Comparison of ENCODE assay signal across 10 cellular contexts in genomic region chr12:53579545-53579955, GRCh38. TPM values are rescaled to one million over a fixed set of nuclear protein-coding genes. Genes with fewer than 3 reads are reported as not detected.
DNase-seq lines count a peak whose midpoint lies in the region; ATAC-seq and TF ChIP-seq lines count a peak whose summit lies in the region.
"Had no signal": no experiment of that assay in that cellular context is flagged by ENCODE, and none has a peak within 500 bp of the region (broad histone marks: within the 10 kb centered on the region; RNA-seq: fewer than 3 reads in every experiment).

No MANE protein-coding gene starts in this region.

- H3K9me3 ChIP-seq in left lung (no peaks in the 10 kb centered on the region), SJCRH30 (replicated peaks) (no peaks in the 10 kb centered on the region)

- ATAC-seq in GM18505 (IDR thresholded peaks at IDR 0.05; ENCODE audit: unreplicated experiment) (peak; percentile 49), GM21423 (IDR thresholded peaks at IDR 0.05; ENCODE audit: unreplicated experiment) (peak; percentile 59), HG03108 (IDR thresholded peaks at IDR 0.05; ENCODE audit: unreplicated experiment) (peak; percentile 60), left lung (peak; percentile 46)

- TF ChIP-seq CTCF in left lung (IDR thresholded peaks at IDR 0.05), result no peak

- peaks cover 0 to 42% of the 10 kb centered on the region in 2 donors for H3K4me1 ChIP-seq in left lung
- H3K4me1 ChIP-seq in SJCRH30, result no peaks in the 10 kb centered on the region

- H3K27ac ChIP-seq in left lung (peak overlapping the region in 1 of 2 donors; percentile 45), SJCRH30 (no peak overlapping the region)

- H3K27me3 ChIP-seq in left lung (no peaks in the 10 kb centered on the region), SJCRH30 (no peaks in the 10 kb centered on the region)

- DNase-seq in left lung (no peak), activated gamma-delta T cell treated with Interleukin-2 at 50 U/mL for 16 hours (no peak), SJCRH30 (no peak), hypothalamus (lab: John Stamatoyannopoulos, UW) (no peak)
- no peak for DNase-seq in activated CD4-positive, alpha-beta T cell treated with anti-CD3 and anti-CD28 coated beads for 1 hour
- DNase-seq: CD4-positive, alpha-beta T cell; Kasumi-1 had no signal

- H3K4me3 ChIP-seq in left lung (no peak overlapping the region), SJCRH30 (no peak overlapping the region)

- H3K36me3 ChIP-seq in left lung (no peaks in the 10 kb centered on the region), SJCRH30 (no peaks in the 10 kb centered on the region)

- intact Hi-C loops in left lung (cut with DNase I), result no loop called here

- TF ChIP-seq POLR2A in GM18505 (IDR thresholded peaks at IDR 0.05; ENCODE audit: borderline replicate concordance, extremely low read depth, insufficient read depth, insufficient read length), result no peak

RNA-seq across cellular contexts. Expression of gene ATF7, which starts 46.6 kb away (rescaled TPM):
- 10 to 100 TPM; 48.7 to 58.5 TPM for total RNA-seq in left lung
- 9.9 and 13.3 TPM in 2 replicates for total RNA-seq in SJCRH30 (2014; rRNA removed; shearing (Covaris generic))
